ENCODE assay signal across 36 cellular contexts in genomic region chr17:36501351-36501750, GRCh38.
"Had no signal": no experiment of that assay in that cellular context is flagged by ENCODE, and none has a peak within 500 bp of the region (broad histone marks: within the 10 kb centered on the region; RNA-seq: fewer than 3 reads in every experiment).

No MANE protein-coding gene starts in this region.

- H3K4me3 Mint-ChIP-seq: activated CD4-positive, alpha-beta memory T cell treated with anti-CD3 and anti-CD28 coated beads, Interleukin-2, amount 10 ng/mL, durations not matched to agents 7 days and 5 days; activated CD4-positive, alpha-beta T cell treated with anti-CD3 and anti-CD28 coated beads, Interleukin-2, amount 10 ng/mL, durations not matched to agents 7 days and 5 days; activated naive CD4-positive, alpha-beta T cell treated with anti-CD3 and anti-CD28 coated beads for 36 hours; activated naive CD8-positive, alpha-beta T cell treated with anti-CD3 and anti-CD28 coated beads for 36 hours; activated T-cell treated with anti-CD3 and anti-CD28 coated beads, Interleukin-2, amount 50 U/mL, for 72 hours; brain; immature natural killer cell; nephron progenitor cell; T-helper 1 cell treated with Interleukin-12 subunit alpha and Interleukin-12 subunit beta and Interleukin-4 antibody, amounts not matched to agents 30 μg/mL and 1 μg/mL, for 36 hours had no signal

- H3K27ac ChIP-seq: ascending aorta, cardiac muscle cell, coronary artery, gastrocnemius medialis, left lung, neutrophil, ovary, right lobe of liver, skin epidermis, stomach, thyroid gland, upper lobe of left lung, WERI-Rb-1 had no signal

- H3K4me1 ChIP-seq: ascending aorta, gastrocnemius medialis, left lung, stomach, thyroid gland, upper lobe of left lung had no signal

- H3K4me1 Mint-ChIP-seq: activated CD4-positive, alpha-beta memory T cell treated with anti-CD3 and anti-CD28 coated beads, Interleukin-2, amount 10 ng/mL, durations not matched to agents 7 days and 5 days; activated CD4-positive, alpha-beta T cell treated with anti-CD3 and anti-CD28 coated beads, Interleukin-2, amount 10 ng/mL, durations not matched to agents 7 days and 5 days; brain; immature natural killer cell had no signal

- DNase-seq: activated CD4-positive, alpha-beta memory T cell treated with anti-CD3 and anti-CD28 coated beads, Interleukin-2, amount 10 ng/mL, durations not matched to agents 7 days and 5 days; activated CD4-positive, alpha-beta T cell treated with anti-CD3 and anti-CD28 coated beads for 1 hour; activated CD4-positive, alpha-beta T cell treated with anti-CD3 and anti-CD28 coated beads, Interleukin-2, amount 10 ng/mL, durations not matched to agents 7 days and 5 days; activated naive CD4-positive, alpha-beta T cell treated with anti-CD3 and anti-CD28 coated beads for 36 hours; activated naive CD8-positive, alpha-beta T cell treated with anti-CD3 and anti-CD28 coated beads for 36 hours; activated T-cell treated with anti-CD3 and anti-CD28 coated beads, Interleukin-2, amount 50 U/mL, for 72 hours; cerebellar nuclear complex; dorsolateral prefrontal cortex; effector memory CD4-positive, alpha-beta T cell; erythroblast; gastrocnemius medialis; glutamatergic neuron; immature natural killer cell; left lung; mesendoderm; naive B cell; nephron progenitor cell; ovary; stimulated activated CD4-positive, alpha-beta T cell treated with anti-CD3 and anti-CD28 coated beads, Interleukin-12 subunit alpha, Interleukin-12 subunit beta, amount 100 ng/mL, for 4 hours; stimulated activated CD4-positive, alpha-beta T cell treated with anti-CD3 and anti-CD28 coated beads, Interleukin-4, amount 100 ng/mL, for 1 hour; stomach; SW 1271; T1000; thyroid gland; upper lobe of left lung; WERI-Rb-1 had no signal

- H3K9me3 Mint-ChIP-seq: activated CD4-positive, alpha-beta memory T cell treated with anti-CD3 and anti-CD28 coated beads, Interleukin-2, amount 10 ng/mL, durations not matched to agents 7 days and 5 days; activated CD4-positive, alpha-beta T cell treated with anti-CD3 and anti-CD28 coated beads, Interleukin-2, amount 10 ng/mL, durations not matched to agents 7 days and 5 days; activated naive CD4-positive, alpha-beta T cell treated with anti-CD3 and anti-CD28 coated beads for 36 hours; activated naive CD8-positive, alpha-beta T cell treated with anti-CD3 and anti-CD28 coated beads for 36 hours; activated T-cell treated with anti-CD3 and anti-CD28 coated beads, Interleukin-2, amount 50 U/mL, for 72 hours; brain; immature natural killer cell; naive B cell; nephron progenitor cell; T-helper 1 cell treated with Interleukin-12 subunit alpha and Interleukin-12 subunit beta and Interleukin-4 antibody, amounts not matched to agents 30 μg/mL and 1 μg/mL, for 36 hours had no signal

- H3K9me3 ChIP-seq: ascending aorta, gastrocnemius medialis, left lung, neutrophil, ovary, right lobe of liver, stomach, thyroid gland, upper lobe of left lung had no signal

- H3K27ac Mint-ChIP-seq: activated CD4-positive, alpha-beta memory T cell treated with anti-CD3 and anti-CD28 coated beads, Interleukin-2, amount 10 ng/mL, durations not matched to agents 7 days and 5 days; activated CD4-positive, alpha-beta T cell treated with anti-CD3 and anti-CD28 coated beads, Interleukin-2, amount 10 ng/mL, durations not matched to agents 7 days and 5 days; activated naive CD4-positive, alpha-beta T cell treated with anti-CD3 and anti-CD28 coated beads for 36 hours; activated T-cell treated with anti-CD3 and anti-CD28 coated beads, Interleukin-2, amount 50 U/mL, for 72 hours; brain; immature natural killer cell; nephron progenitor cell; progenitor cell of endocrine pancreas; T-helper 1 cell treated with Interleukin-12 subunit alpha and Interleukin-12 subunit beta and Interleukin-4 antibody, amounts not matched to agents 30 μg/mL and 1 μg/mL, for 36 hours had no signal

- H3K36me3 ChIP-seq: ovary had no signal

- H3K27me3 Mint-ChIP-seq: activated CD4-positive, alpha-beta memory T cell treated with anti-CD3 and anti-CD28 coated beads, Interleukin-2, amount 10 ng/mL, durations not matched to agents 7 days and 5 days; activated CD4-positive, alpha-beta T cell treated with anti-CD3 and anti-CD28 coated beads, Interleukin-2, amount 10 ng/mL, durations not matched to agents 7 days and 5 days; activated naive CD8-positive, alpha-beta T cell treated with anti-CD3 and anti-CD28 coated beads for 36 hours; naive B cell; progenitor cell of endocrine pancreas had no signal

- ATAC-seq: activated T-cell treated with anti-CD3 and anti-CD28 coated beads, Interleukin-2, amount 50 U/mL, for 72 hours; gastrocnemius medialis; left lung had no signal

- H3K27me3 ChIP-seq: ascending aorta, cardiac muscle cell, dorsolateral prefrontal cortex, gastrocnemius medialis, left lung, neutrophil, ovary, right lobe of liver, stomach, thyroid gland, upper lobe of left lung had no signal

- H3K4me3 ChIP-seq: ascending aorta, cardiac muscle cell, coronary artery, dorsolateral prefrontal cortex, gastrocnemius medialis, left lung, lung, ovary, right lobe of liver, skin epidermis, stomach, thyroid gland, upper lobe of left lung had no signal
